10 cellular contexts compared by ENCODE assay signal in genomic region chr21:14273736-14274538, GRCh38. TPM values are rescaled to one million over a fixed set of nuclear protein-coding genes. Genes with fewer than 3 reads are reported as not detected.
A peak's percentile ranks its signal among the peaks of the same experiment; 100 is the strongest.
DNase-seq lines count a peak whose midpoint lies in the region; ATAC-seq lines count a peak whose summit lies in the region.
"Had no signal": no experiment of that assay in that cellular context is flagged by ENCODE, and none has a peak within 500 bp of the region (broad histone marks: within the 10 kb centered on the region; RNA-seq: fewer than 3 reads in every experiment).

No MANE protein-coding gene starts in this region.

- H3K27me3 ChIP-seq in duodenal mucosa (ENCODE audit: control insufficient read depth in 1 of 2, insufficient read depth in 2 of 2, low read length in 2 of 2) (no peaks in the 10 kb centered on the region), aorta (ENCODE audit: control insufficient read depth in 1 of 2, insufficient read depth in 2 of 2, low read length in 1 of 2) (peaks cover 0 to 2% of the 10 kb centered on the region in 2 donors)
- no peaks in the 10 kb centered on the region for H3K27me3 ChIP-seq in naive thymus-derived CD4-positive, alpha-beta T cell (ENCODE audit: control insufficient read depth in 2 of 2, insufficient read depth in 2 of 2, low read length in 2 of 2)

- H3K4me1 ChIP-seq in duodenal mucosa (ENCODE audit: control insufficient read depth in 1 of 2, insufficient read depth in 2 of 2, low read length in 2 of 2): peaks cover 9 to 16% of the 10 kb centered on the region in 2 donors
- no peaks in the 10 kb centered on the region for H3K4me1 ChIP-seq in aorta (ENCODE audit: control insufficient read depth in 1 of 2, insufficient read depth in 2 of 2, low read length in 2 of 2)
- no peaks in the 10 kb centered on the region for H3K4me1 ChIP-seq in naive thymus-derived CD4-positive, alpha-beta T cell (ENCODE audit: control insufficient read depth in 2 of 2, insufficient read depth in 2 of 2, low read length in 2 of 2)

- ATAC-seq in aorta (ENCODE audit: low FRiP score): peak; percentile 77
- no peak for ATAC-seq in GM19467 (IDR thresholded peaks at IDR 0.05; ENCODE audit: unreplicated experiment)
- ATAC-seq in naive thymus-derived CD4-positive, alpha-beta T cell: no peak

- POLR2A ChIA-PET in naive thymus-derived CD4-positive, alpha-beta T cell (lab: Charles Lee): no interaction called here

- H3K36me3 Mint-ChIP-seq in naive thymus-derived CD4-positive, alpha-beta T cell: no peaks in the 10 kb centered on the region
- H3K36me3 Mint-ChIP-seq: brain; CD4-positive, CD25-positive, alpha-beta regulatory T cell had no signal

- H3K27ac ChIP-seq in duodenal mucosa (ENCODE audit: low read depth, low read length) (peak overlapping the region; percentile 6), aorta (ENCODE audit: low read depth in 1 of 2, low read length in 2 of 2) (no peak overlapping the region)
- no peak overlapping the region for H3K27ac ChIP-seq in naive thymus-derived CD4-positive, alpha-beta T cell (ENCODE audit: low read depth, low read length)

- peaks cover 29 to 44% (median 40%) of the 10 kb centered on the region in 5 donors for H3K27me3 Mint-ChIP-seq in naive thymus-derived CD4-positive, alpha-beta T cell

- peak overlapping the region; percentile 53 to 67 for H3K4me3 ChIP-seq in duodenal mucosa (ENCODE audit: low read depth in 1 of 2, low read length in 2 of 2)
- H3K4me3 ChIP-seq in aorta (ENCODE audit: low read length in 2 of 2): no peak overlapping the region
- no peak overlapping the region for H3K4me3 ChIP-seq in naive thymus-derived CD4-positive, alpha-beta T cell (ENCODE audit: low read length)

- H3K9ac ChIP-seq in duodenal mucosa (ENCODE audit: low read depth in 1 of 2, low read length in 2 of 2): peak overlapping the region in 1 of 2 donors; percentile 39

- peaks cover 0 to 11% (median 0%) of the 10 kb centered on the region in 7 donors for H3K4me1 Mint-ChIP-seq in naive thymus-derived CD4-positive, alpha-beta T cell
- H3K4me1 Mint-ChIP-seq: brain; CD4-positive, CD25-positive, alpha-beta regulatory T cell had no signal

- no peaks in the 10 kb centered on the region for H3K9me3 Mint-ChIP-seq in naive thymus-derived CD4-positive, alpha-beta T cell
- H3K9me3 Mint-ChIP-seq: brain had no signal

- H3K9me3 ChIP-seq in duodenal mucosa (ENCODE audit: control insufficient read depth in 1 of 2, low read length in 2 of 2): no peaks in the 10 kb centered on the region
- H3K9me3 ChIP-seq in aorta (ENCODE audit: control insufficient read depth, low read length): no peaks in the 10 kb centered on the region
- no peaks in the 10 kb centered on the region for H3K9me3 ChIP-seq in naive thymus-derived CD4-positive, alpha-beta T cell (ENCODE audit: control insufficient read depth in 2 of 3, low read length in 3 of 3)

- CTCF ChIA-PET in naive thymus-derived CD4-positive, alpha-beta T cell (lab: Charles Lee): no interaction called here

- H3K27ac Mint-ChIP-seq in naive thymus-derived CD4-positive, alpha-beta T cell: no peak overlapping the region
- H3K27ac Mint-ChIP-seq: brain; CD4-positive, CD25-positive, alpha-beta regulatory T cell had no signal

- 17% methylated on average over 39 of the region's 39 CpGs for WGBS in aorta, 2 donors

- H3K4me3 Mint-ChIP-seq in naive thymus-derived CD4-positive, alpha-beta T cell: peak overlapping the region in 4 of 10 donors; percentile 14 to 66 (median 26)
- H3K4me3 Mint-ChIP-seq: brain; CD4-positive, CD25-positive, alpha-beta regulatory T cell had no signal

- DNase-seq in stimulated activated CD4-positive, alpha-beta T cell treated with anti-CD3 and anti-CD28 coated beads, Interleukin-12 subunit alpha, Interleukin-12 subunit beta, amount 100 ng/mL, for 4 hours: peak; percentile 1
- DNase-seq in stimulated activated CD4-positive, alpha-beta T cell treated with anti-CD3 and anti-CD28 coated beads, Interleukin-2, amount 100 ng/mL, for 48 hours: no peak
- DNase-seq in medulla oblongata (ENCODE audit: extremely low spot score): peak; percentile 35
- DNase-seq in aorta: peak; percentile 66 to 78
- no peak for DNase-seq in naive thymus-derived CD4-positive, alpha-beta T cell
- DNase-seq in NCI-H1436 treated with DMSO at 0.1 percent for 48 hours (lab: John Stamatoyannopoulos, UW): no peak

- intact Hi-C loops in aorta (cut with DNase I): loop anchor here in 1 of 2 donors (5.0 kb wide), 1 partner anchor 1213 kb away; no protein-coding TSS in a partner anchor
- intact Hi-C loops in naive thymus-derived CD4-positive, alpha-beta T cell (cut with micrococcal nuclease): no loop called here

- H3K36me3 ChIP-seq in duodenal mucosa (ENCODE audit: control insufficient read depth in 1 of 2, insufficient read depth in 2 of 2, low read length in 2 of 2) (no peaks in the 10 kb centered on the region), aorta (ENCODE audit: control insufficient read depth in 1 of 2, insufficient read depth in 2 of 2, low read length in 1 of 2) (no peaks in the 10 kb centered on the region)
- no peaks in the 10 kb centered on the region for H3K36me3 ChIP-seq in naive thymus-derived CD4-positive, alpha-beta T cell (ENCODE audit: control insufficient read depth in 2 of 3, insufficient read depth in 3 of 3, low read length in 3 of 3)

RNA-seq across cellular contexts. Expression of gene RBM11, which starts 58.0 kb away (rescaled TPM):
- 1 to 10 TPM; 1.4 to 1.7 TPM for total RNA-seq in aorta
- 1 to 10 TPM in 1 of 2 donors, not detected in 1; 1.1 TPM for polyA plus RNA-seq in aorta
- 10 to 100 TPM in 1 of 5 experiments, 1 to 10 TPM in 3, under 1 TPM in 1; 0.46 to 19.3 (median 4.9) TPM for total RNA-seq in naive thymus-derived CD4-positive, alpha-beta T cell
- polyA plus RNA-seq in naive thymus-derived CD4-positive, alpha-beta T cell: 1 to 10 TPM; 4.9 to 8.9 TPM

Comparison
In these comparisons a context has a peak if more than half of its experiments do, and no peak if none do; other contexts are left out.
1. DNase-seq: peak in stimulated activated CD4-positive, alpha-beta T cell treated with anti-CD3 and anti-CD28 coated beads, Interleukin-12 subunit alpha, Interleukin-12 subunit beta, amount 100 ng/mL, for 4 hours (single experiment), medulla oblongata (single experiment) and aorta (2 of 2); none in stimulated activated CD4-positive, alpha-beta T cell treated with anti-CD3 and anti-CD28 coated beads, Interleukin-2, amount 100 ng/mL, for 48 hours (0 of 2), naive thymus-derived CD4-positive, alpha-beta T cell (0 of 9) and NCI-H1436 treated with DMSO at 0.1 percent for 48 hours (single experiment).
2. H3K4me3 ChIP-seq: peak in duodenal mucosa (2 of 2); none in aorta (0 of 2) and naive thymus-derived CD4-positive, alpha-beta T cell (single experiment).